8 cellular contexts compared by ENCODE assay signal in the genomic region with DNA sequence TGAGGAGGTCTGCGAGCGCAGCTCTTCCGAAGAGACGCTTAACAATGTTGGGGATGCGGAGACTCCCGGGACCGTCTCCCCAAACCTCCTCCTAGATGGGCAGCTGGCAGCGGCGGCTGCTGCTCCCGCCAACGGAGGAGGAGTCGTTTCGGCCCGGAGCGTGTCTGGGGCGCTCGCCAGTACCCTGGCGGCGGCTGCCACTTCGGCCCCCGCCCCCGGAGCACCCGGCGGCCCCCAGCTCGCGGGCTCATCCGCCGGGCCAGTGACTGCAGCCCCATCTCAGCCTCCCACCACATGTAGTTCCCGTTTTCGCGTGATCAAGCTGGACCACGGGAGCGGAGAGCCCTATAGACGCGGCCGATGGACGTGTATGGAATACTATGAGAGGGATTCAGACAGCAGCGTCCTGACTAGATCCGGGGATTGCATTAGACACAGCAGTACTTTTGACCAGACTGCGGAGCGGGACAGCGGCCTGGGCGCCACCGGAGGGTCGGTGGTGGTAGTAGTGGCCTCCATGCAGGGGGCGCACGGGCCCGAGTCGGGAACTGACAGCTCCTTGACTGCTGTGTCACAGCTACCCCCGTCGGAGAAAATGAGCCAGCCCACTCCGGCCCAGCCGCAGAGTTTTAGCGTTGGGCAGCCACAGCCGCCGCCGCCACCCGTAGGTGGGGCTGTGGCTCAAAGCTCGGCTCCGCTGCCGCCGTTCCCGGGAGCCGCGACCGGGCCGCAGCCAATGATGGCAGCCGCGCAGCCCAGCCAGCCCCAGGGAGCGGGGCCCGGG. TPM values are rescaled to one million over a fixed set of nuclear protein-coding genes. Genes with fewer than 3 reads are reported as not detected.
DNase-seq lines count a peak whose midpoint lies in the region; ATAC-seq and TF ChIP-seq lines count a peak whose summit lies in the region.

No MANE protein-coding gene starts in this region.

- no peaks in the 10 kb centered on the region for H3K27me3 ChIP-seq in BLaER1 treated with 17β-estradiol and CSF1 and Interleukin-3, amounts not matched to agents 10 nM and 100 nM

- peak overlapping the region; percentile 87 for H3K4me3 Mint-ChIP-seq in natural killer cell treated with Interleukin-12 subunit alpha and Interleukin-12 subunit beta and Interleukin-15 and Interleukin-18, amount 100 ng/mL, for 72 hours

- peak overlapping the region; percentile 83 to 88 for H3K27ac Mint-ChIP-seq in natural killer cell treated with Interleukin-12 subunit alpha and Interleukin-12 subunit beta and Interleukin-15 and Interleukin-18, amount 100 ng/mL, for 72 hours

- H4K20me1 ChIP-seq in BLaER1 treated with 17β-estradiol and CSF1 and Interleukin-3, amounts not matched to agents 10 nM and 100 nM, result peaks cover 57 to 63% (median 58%) of the 10 kb centered on the region in 11 experiments
- peaks cover 47% of the 10 kb centered on the region for H4K20me1 ChIP-seq in OCI-LY7 (ENCODE audit: insufficient read depth, low read length)

- peaks cover 16% of the 10 kb centered on the region for H3K36me3 Mint-ChIP-seq in natural killer cell treated with Interleukin-12 subunit alpha and Interleukin-12 subunit beta and Interleukin-15 and Interleukin-18, amount 100 ng/mL, for 72 hours

- no TSS peak for BruUV-seq in OCI-LY7 (replicated peaks; lab: Mats Ljungman, UMichigan)

- peak overlapping the region; percentile 92 to 99 (median 97) for H3K9ac ChIP-seq in BLaER1 treated with 17β-estradiol and CSF1 and Interleukin-3, amounts not matched to agents 10 nM and 100 nM

- 0 out of 2 replicates have a peak, but pooled peaks cover 4% of the 10 kb centered on the region for H3K9me2 ChIP-seq in OCI-LY7 (ENCODE audit: insufficient read depth, low read length)

- H3K27ac ChIP-seq in BLaER1 treated with 17β-estradiol and CSF1 and Interleukin-3, amounts not matched to agents 10 nM and 100 nM, result peak overlapping the region; percentile 93 to 98 (median 96)
- peak overlapping the region; percentile 95 for H3K27ac ChIP-seq in OCI-LY7 (ENCODE audit: low read depth, low read length, poor library complexity, severe bottlenecking)

- no peaks in the 10 kb centered on the region for H3K9me3 ChIP-seq in BLaER1 treated with 17β-estradiol and CSF1 and Interleukin-3, amounts not matched to agents 10 nM and 100 nM (replicated peaks in 1 of 11)
- H3K9me3 ChIP-seq in OCI-LY7 (ENCODE audit: low read length), result no peaks in the 10 kb centered on the region

- H3K36me3 ChIP-seq in BLaER1 treated with 17β-estradiol and CSF1 and Interleukin-3, amounts not matched to agents 10 nM and 100 nM, result peaks cover 0 to 19% (median 4%) of the 10 kb centered on the region in 11 experiments; a peak in 10 of 22 replicates
- H3K36me3 ChIP-seq in OCI-LY7 (ENCODE audit: insufficient read depth, low read length), result peaks cover 38% of the 10 kb centered on the region

- intact Hi-C loops in OCI-LY7 (cut with micrococcal nuclease; ENCODE audit: unreplicated experiment), result loop anchor here (1.0 to 10.0 kb wide), 7 partner anchors 86 to 1417 kb away; a partner anchor contains a TSS

- peak overlapping the region; percentile 85 to 99 (median 94) for H3K4me2 ChIP-seq in BLaER1 treated with 17β-estradiol and CSF1 and Interleukin-3, amounts not matched to agents 10 nM and 100 nM
- H3K4me2 ChIP-seq in OCI-LY7 (ENCODE audit: low read length), result peak overlapping the region; percentile 89

- no peaks in the 10 kb centered on the region for H3K27me3 Mint-ChIP-seq in natural killer cell treated with Interleukin-12 subunit alpha and Interleukin-12 subunit beta and Interleukin-15 and Interleukin-18, amount 100 ng/mL, for 72 hours

- H3K4me1 Mint-ChIP-seq in natural killer cell treated with Interleukin-12 subunit alpha and Interleukin-12 subunit beta and Interleukin-15 and Interleukin-18, amount 100 ng/mL, for 72 hours (ENCODE audit: low read depth in 2 of 2), result peaks cover 34 to 45% of the 10 kb centered on the region in 2 donors

- H2AFZ ChIP-seq in OCI-LY7 (ENCODE audit: low read length), result no peak overlapping the region

- TF ChIP-seq CTCF in OCI-LY7 (conservative IDR thresholded peaks at IDR 0.05; ENCODE audit: low read length), result peak; percentile 70

- H3K4me1 ChIP-seq in BLaER1 treated with 17β-estradiol and CSF1 and Interleukin-3, amounts not matched to agents 10 nM and 100 nM, result peaks cover 13 to 36% (median 27%) of the 10 kb centered on the region in 10 experiments; a peak in 19 of 20 replicates
- H3K4me1 ChIP-seq in OCI-LY7 (ENCODE audit: insufficient read depth, low read length, poor library complexity, severe bottlenecking), result peaks cover 19% of the 10 kb centered on the region

- CTCF ChIA-PET in OCI-LY7 (lab: Charles Lee; ENCODE audit: unreplicated experiment), result interaction anchor here (0.5 to 1.2 kb wide), 3 partner anchors 14 to 1556 kb away, joined by 3 read pairs; no protein-coding TSS in a partner anchor

- no peaks in the 10 kb centered on the region for H3K9me3 Mint-ChIP-seq in natural killer cell treated with Interleukin-12 subunit alpha and Interleukin-12 subunit beta and Interleukin-15 and Interleukin-18, amount 100 ng/mL, for 72 hours

- DNase-seq in OCI-LY7 (ENCODE audit: low spot score) (peak; percentile 89), fibroblast of peridontal ligament (ENCODE audit: extremely low read depth) (peak; percentile 44), stromal cell of bone marrow (ENCODE audit: low read depth) (peak; percentile 59)
- DNase-seq in activated T-helper 1 cell treated with anti-CD3 and anti-CD28 coated beads, Interleukin-2, amount 50 U/mL, for 16 hours (ENCODE audit: low read depth in 1 of 2, low spot score in 1 of 2), result peak; percentile 8 to 49
- DNase-seq in natural killer cell treated with Interleukin-12 subunit alpha and Interleukin-12 subunit beta and Interleukin-15 and Interleukin-18, amount 100 ng/mL, for 72 hours (ENCODE audit: low spot score), result peak; percentile 82

- peak; percentile 22 for ATAC-seq in GM19025 (IDR thresholded peaks at IDR 0.05; ENCODE audit: low read depth, unreplicated experiment)
- peak; percentile 32 for ATAC-seq in HG03439 (IDR thresholded peaks at IDR 0.05; ENCODE audit: unreplicated experiment)
- ATAC-seq in natural killer cell treated with Interleukin-12 subunit alpha and Interleukin-12 subunit beta and Interleukin-15 and Interleukin-18, amount 100 ng/mL, for 72 hours, result peak; percentile 51 to 53

- POLR2A ChIA-PET in OCI-LY7 (lab: Charles Lee), result interaction anchor here (1.1 to 3.4 kb wide), 10 partner anchors 9 to 675 kb away, joined by 3 to 15 read pairs (median 4); a partner anchor contains a TSS

- H3K4me3 ChIP-seq in BLaER1 treated with 17β-estradiol and CSF1 and Interleukin-3, amounts not matched to agents 10 nM and 100 nM, result peak overlapping the region; percentile 80 to 97 (median 89)
- peak overlapping the region; percentile 78 for H3K4me3 ChIP-seq in OCI-LY7 (ENCODE audit: low read depth, low read length, poor library complexity, severe bottlenecking)

- H3K79me2 ChIP-seq in OCI-LY7 (ENCODE audit: insufficient read depth, low read depth, low read length), result peaks cover 58% of the 10 kb centered on the region

RNA-seq across cellular contexts. Expression of a gene that starts 1.6 kb away (rescaled TPM):
- 5.9 and 6.2 TPM in 2 replicates for total RNA-seq in OCI-LY7 (2014; rRNA removed; shearing (Covaris generic))
- 24.2 and 24.9 TPM in 2 replicates for total RNA-seq in OCI-LY7 (2022)
- total RNA-seq in natural killer cell treated with Interleukin-12 subunit alpha and Interleukin-12 subunit beta and Interleukin-15 and Interleukin-18, amount 100 ng/mL, for 72 hours, result 10 to 100 TPM; 18.7 to 23.7 TPM

Comparison
In these comparisons a context has a peak if more than half of its experiments do, and no peak if none do; other contexts are left out.
1. Peak in every context shown above with its lines: DNase-seq, ATAC-seq, H3K4me3 ChIP-seq and H3K27ac ChIP-seq.
2. DNase-seq: peak in every context shown above with its lines; median percentile 89 in OCI-LY7; 82 in natural killer cell treated with Interleukin-12 subunit alpha and Interleukin-12 subunit beta and Interleukin-15 and Interleukin-18, amount 100 ng/mL, for 72 hours; 59 in stromal cell of bone marrow; 44 in fibroblast of peridontal ligament; 28 in activated T-helper 1 cell treated with anti-CD3 and anti-CD28 coated beads, Interleukin-2, amount 50 U/mL, for 16 hours.